Comparison of ENCODE assay signal across 20 cellular contexts in genomic region chr2:187775651-187776050, GRCh38.
DNase-seq lines count a peak whose midpoint lies in the region; ATAC-seq, FAIRE-seq and TF ChIP-seq lines count a peak whose summit lies in the region.
"Had no signal": no experiment of that assay in that cellular context is flagged by ENCODE, and none has a peak within 500 bp of the region (broad histone marks: within the 10 kb centered on the region; RNA-seq: fewer than 3 reads in every experiment).

No MANE protein-coding gene starts in this region.

- no peak overlapping the region for H2AK5ac ChIP-seq in IMR-90 (ENCODE audit: low read depth, low read length)

- H3K9me3 ChIP-seq in IMR-90 (ENCODE audit: control insufficient read depth, insufficient read depth, low read length): no peaks in the 10 kb centered on the region
- H3K9me3 ChIP-seq in keratinocyte (ENCODE audit: control insufficient read depth, low read depth, low read length): no peaks in the 10 kb centered on the region
- no peaks in the 10 kb centered on the region for H3K9me3 ChIP-seq in esophagus squamous epithelium
- H3K9me3 ChIP-seq: SJSA1 had no signal

- H3K4me1 ChIP-seq in ACC112 (ENCODE audit: control insufficient read depth, insufficient read depth, low read length, unreplicated experiment) (peaks cover 12% of the 10 kb centered on the region), IMR-90 (ENCODE audit: control insufficient read depth, insufficient read depth, low read length) (no peaks in the 10 kb centered on the region), keratinocyte (ENCODE audit: control insufficient read depth, extremely low read depth, insufficient read depth, low read length) (peaks cover 18% of the 10 kb centered on the region), esophagus squamous epithelium (no peaks in the 10 kb centered on the region)

- TF ChIP-seq RAD21 in IMR-90 (IDR thresholded peaks at IDR 0.05; ENCODE audit: low read length): no peak

- DNase-seq in IMR-90 (peak; percentile 15), astrocyte of the hippocampus (ENCODE audit: low read depth, low spot score) (peak; percentile 3), keratinocyte (ENCODE audit: low read depth, low spot score) (no peak), esophagus squamous epithelium (lab: John Stamatoyannopoulos, UW) (no peak), foreskin fibroblast (no peak)
- DNase-seq: CD8-positive, alpha-beta memory T cell; GDM1; KBM-7; NCI-H1092 treated with DMSO at 0.1 percent for 48 hours; NCI-H1436 treated with DMSO at 0.1 percent for 48 hours; NCI-H1930; NCI-H524 treated with DMSO at 0.1 percent for 48 hours; NCI-H82 had no signal

- no peak overlapping the region for H3K27ac ChIP-seq in ACC112 (ENCODE audit: low read depth, low read length)
- H3K27ac ChIP-seq in IMR-90 (ENCODE audit: insufficient read depth, low read length): no peak overlapping the region
- no peak overlapping the region for H3K27ac ChIP-seq in keratinocyte (ENCODE audit: control insufficient read depth, insufficient read depth, low read length)
- no peak overlapping the region for H3K27ac ChIP-seq in esophagus squamous epithelium
- H3K27ac ChIP-seq: C4-2B, SJSA1 had no signal

- H3K4me3 ChIP-seq in ACC112 (ENCODE audit: low read depth, low read length) (no peak overlapping the region), IMR-90 (ENCODE audit: insufficient read depth, low read depth, low read length) (no peak overlapping the region), keratinocyte (ENCODE audit: control insufficient read depth in 2 of 3, extremely low read depth in 1 of 3, insufficient read depth in 2 of 3, low read depth in 1 of 3, low read length in 3 of 3) (no peak overlapping the region), esophagus squamous epithelium (no peak overlapping the region), foreskin fibroblast (ENCODE audit: low read depth in 1 of 2, low read length in 2 of 2) (no peak overlapping the region)
- H3K4me3 ChIP-seq: SJSA1 had no signal

- CTCF ChIA-PET in IMR-90 (lab: Yijun Ruan, JAX): no interaction called here

- H3K23ac ChIP-seq in IMR-90 (ENCODE audit: low read depth, low read length): no peak overlapping the region

- H3K4me2 ChIP-seq in IMR-90 (ENCODE audit: low read depth, low read length) (no peak overlapping the region), keratinocyte (ENCODE audit: control insufficient read depth, extremely low read depth, insufficient read depth, low read depth, low read length) (no peak overlapping the region)

- no peak overlapping the region for H4K8ac ChIP-seq in IMR-90 (ENCODE audit: low read depth in 2 of 2, low read length in 2 of 2)

- no peak for FAIRE-seq in keratinocyte (lab: Jason Lieb, UNC)
- FAIRE-seq: GM18507 had no signal

- no peak for ATAC-seq in IMR-90 (ENCODE audit: low read depth)
- ATAC-seq in HG03520 (IDR thresholded peaks at IDR 0.05; ENCODE audit: unreplicated experiment): no peak
- no peak for ATAC-seq in GM19035 (IDR thresholded peaks at IDR 0.05; ENCODE audit: unreplicated experiment)
- ATAC-seq: Right ventricle myocardium inferior had no signal

- dilution Hi-C loops in IMR-90 (cut with HindIII; ENCODE audit: low sequenced_read_pairs, unreplicated experiment) (no loop called here), keratinocyte (cut with MboI; ENCODE audit: extremely low pct_ligation_motif_present, low sequenced_read_pairs) (no loop called here)

- no TSS peak for BruUV-seq in IMR-90 (replicated peaks; lab: Mats Ljungman, UMichigan)

- no peak overlapping the region for H2BK15ac ChIP-seq in IMR-90 (ENCODE audit: low read depth, low read length)

- H3K9ac ChIP-seq in IMR-90 (ENCODE audit: low read depth, low read length) (no peak overlapping the region), keratinocyte (ENCODE audit: control insufficient read depth, extremely low read depth, insufficient read depth, low read length) (no peak overlapping the region)

- H2AFZ ChIP-seq in ACC112 (ENCODE audit: low read length, unreplicated experiment) (peak overlapping the region; percentile 39), IMR-90 (replicated peaks; ENCODE audit: low read length, poor library complexity) (no peak overlapping the region), keratinocyte (ENCODE audit: control insufficient read depth, low read length) (peak overlapping the region; percentile 51)

- peak overlapping the region; percentile 63; the same call in 1 of the 2 replicates for H2BK20ac ChIP-seq in IMR-90 (ENCODE audit: low read depth, low read length)

- TF ChIP-seq POLR2A in IMR-90 (IDR thresholded peaks at IDR 0.05; ENCODE audit: low read depth, low read length): no peak
- no peak for TF ChIP-seq POLR2A in esophagus squamous epithelium (IDR thresholded peaks at IDR 0.05)

- no CpG with 5 or more reads among the region's 1 CpG for WGBS in IMR-90 (ENCODE audit: extremely low coverage in 2 of 2, insufficient read length in 1 of 2), 2 experiments
- WGBS in esophagus squamous epithelium, 2 donors: 47 to 78% methylated on average over 1 of the region's 1 CpG

- no peak overlapping the region for H3K56ac ChIP-seq in IMR-90 (ENCODE audit: extremely low read depth, insufficient read depth, low read length)

- H4K20me1 ChIP-seq in IMR-90 (ENCODE audit: insufficient read depth, low read length): no peaks in the 10 kb centered on the region
- H4K20me1 ChIP-seq in keratinocyte (ENCODE audit: control insufficient read depth, extremely low read depth, insufficient read depth, low read length): no peaks in the 10 kb centered on the region

- H4K91ac ChIP-seq in IMR-90 (ENCODE audit: insufficient read depth, low read depth, low read length): no peak overlapping the region

- H2BK5ac ChIP-seq in IMR-90 (ENCODE audit: low read depth, low read length, poor library complexity, severe bottlenecking): no peak overlapping the region

- H3K18ac ChIP-seq in IMR-90 (ENCODE audit: low read depth, low read length): no peak overlapping the region

- no peaks in the 10 kb centered on the region for H3K36me3 ChIP-seq in ACC112 (ENCODE audit: insufficient read depth, low read length)
- no peaks in the 10 kb centered on the region for H3K36me3 ChIP-seq in IMR-90 (ENCODE audit: control insufficient read depth, insufficient read depth, low read length)
- no peaks in the 10 kb centered on the region for H3K36me3 ChIP-seq in keratinocyte (ENCODE audit: control insufficient read depth in 2 of 2, extremely low read depth in 1 of 2, insufficient read depth in 2 of 2, low read length in 2 of 2)
- no peaks in the 10 kb centered on the region for H3K36me3 ChIP-seq in esophagus squamous epithelium
- H3K36me3 ChIP-seq: SJSA1 had no signal

- no peaks in the 10 kb centered on the region for H3K27me3 ChIP-seq in ACC112 (ENCODE audit: insufficient read depth, low read length)
- H3K27me3 ChIP-seq in IMR-90 (ENCODE audit: control insufficient read depth, insufficient read depth, low read length): no peaks in the 10 kb centered on the region
- H3K27me3 ChIP-seq in keratinocyte (ENCODE audit: control insufficient read depth, extremely low read depth, insufficient read depth, low read length): no peaks in the 10 kb centered on the region
- no peaks in the 10 kb centered on the region for H3K27me3 ChIP-seq in esophagus squamous epithelium
- H3K27me3 ChIP-seq: SJSA1 had no signal

- no peaks in the 10 kb centered on the region for H3K79me1 ChIP-seq in IMR-90 (ENCODE audit: low read depth in 1 of 2, low read length in 2 of 2)

- in situ Hi-C loops in IMR-90 (cut with MboI; ENCODE audit: low sequenced_read_pairs): no loop called here

- intact Hi-C loops in IMR-90 (cut with micrococcal nuclease) (no loop called here), esophagus squamous epithelium (cut with DNase I) (no loop called here)

- POLR2A ChIA-PET in IMR-90 (lab: Charles Lee; ENCODE audit: unreplicated experiment): no interaction called here

- H3K4ac ChIP-seq in IMR-90 (ENCODE audit: low read depth, low read length): peak overlapping the region; percentile 51; the same call in 1 of the 2 replicates

- no peak for TF ChIP-seq CTCF in IMR-90 (conservative IDR thresholded peaks at IDR 0.05; ENCODE audit: low read depth, low read length)
- TF ChIP-seq CTCF in keratinocyte (optimal IDR thresholded peaks at IDR 0.05 in 1 of 3, IDR thresholded peaks at IDR 0.05 in 1 of 3, conservative IDR thresholded peaks at IDR 0.05 in 1 of 3; ENCODE audit: extremely low read depth in 1 of 3, insufficient read depth in 2 of 3, low read length in 3 of 3): no peak
- TF ChIP-seq CTCF in esophagus squamous epithelium (IDR thresholded peaks at IDR 0.05): no peak
- no peak for TF ChIP-seq CTCF in foreskin fibroblast (IDR thresholded peaks at IDR 0.05; ENCODE audit: low read depth, low read length)

- no peak overlapping the region for H3K14ac ChIP-seq in IMR-90 (replicated peaks; ENCODE audit: low read depth, low read length)

- no peak overlapping the region for H4K5ac ChIP-seq in IMR-90 (ENCODE audit: low read depth, low read length)

- H2BK120ac ChIP-seq in IMR-90 (ENCODE audit: low read depth, low read length): no peak overlapping the region; the same call in 1 of the 2 replicates

- H3K79me2 ChIP-seq in ACC112 (ENCODE audit: control insufficient read depth, insufficient read depth, low read length, unreplicated experiment): no peaks in the 10 kb centered on the region
- H3K79me2 ChIP-seq in keratinocyte (ENCODE audit: control insufficient read depth, insufficient read depth, low read length): no peaks in the 10 kb centered on the region

- H3K9me1 ChIP-seq in IMR-90 (ENCODE audit: insufficient read depth, low read length) (no peaks in the 10 kb centered on the region), keratinocyte (ENCODE audit: control insufficient read depth, extremely low read depth, insufficient read depth, low read length) (no peaks in the 10 kb centered on the region)

- H2AK9ac ChIP-seq in IMR-90 (replicated peaks; ENCODE audit: low read depth, low read length, poor library complexity): no peak overlapping the region

TF ChIP-seq in IMR-90, 13 proteins besides CTCF, POLR2A, EP300 and RAD21 (continues in another document):
- TF ChIP-seq, protein P1, sequence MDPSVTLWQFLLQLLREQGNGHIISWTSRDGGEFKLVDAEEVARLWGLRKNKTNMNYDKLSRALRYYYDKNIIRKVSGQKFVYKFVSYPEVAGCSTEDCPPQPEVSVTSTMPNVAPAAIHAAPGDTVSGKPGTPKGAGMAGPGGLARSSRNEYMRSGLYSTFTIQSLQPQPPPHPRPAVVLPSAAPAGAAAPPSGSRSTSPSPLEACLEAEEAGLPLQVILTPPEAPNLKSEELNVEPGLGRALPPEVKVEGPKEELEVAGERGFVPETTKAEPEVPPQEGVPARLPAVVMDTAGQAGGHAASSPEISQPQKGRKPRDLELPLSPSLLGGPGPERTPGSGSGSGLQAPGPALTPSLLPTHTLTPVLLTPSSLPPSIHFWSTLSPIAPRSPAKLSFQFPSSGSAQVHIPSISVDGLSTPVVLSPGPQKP (IDR thresholded peaks at IDR 0.05; ENCODE audit: borderline replicate concordance, low read depth, low read length): no peak
- TF ChIP-seq CEBPB (IDR thresholded peaks at IDR 0.05; ENCODE audit: low read depth, low read length): no peak
- TF ChIP-seq MAZ (IDR thresholded peaks at IDR 0.05; ENCODE audit: borderline replicate concordance, low read depth, low read length): no peak
- TF ChIP-seq MXI1 (IDR thresholded peaks at IDR 0.05; ENCODE audit: borderline replicate concordance, low read depth, low read length): no peak
- TF ChIP-seq BHLHE40 (IDR thresholded peaks at IDR 0.05; ENCODE audit: low read depth, low read length): no peak
- TF ChIP-seq SMC3 (IDR thresholded peaks at IDR 0.05; ENCODE audit: low read depth, low read length): no peak

Comparison
In these comparisons a context has a peak if more than half of its experiments do, and no peak if none do; other contexts are left out.
1. DNase-seq: peak in IMR-90 (single experiment) and astrocyte of the hippocampus (single experiment); none in keratinocyte (single experiment), esophagus squamous epithelium (single experiment) and foreskin fibroblast (0 of 2).